In the genomic region with DNA sequence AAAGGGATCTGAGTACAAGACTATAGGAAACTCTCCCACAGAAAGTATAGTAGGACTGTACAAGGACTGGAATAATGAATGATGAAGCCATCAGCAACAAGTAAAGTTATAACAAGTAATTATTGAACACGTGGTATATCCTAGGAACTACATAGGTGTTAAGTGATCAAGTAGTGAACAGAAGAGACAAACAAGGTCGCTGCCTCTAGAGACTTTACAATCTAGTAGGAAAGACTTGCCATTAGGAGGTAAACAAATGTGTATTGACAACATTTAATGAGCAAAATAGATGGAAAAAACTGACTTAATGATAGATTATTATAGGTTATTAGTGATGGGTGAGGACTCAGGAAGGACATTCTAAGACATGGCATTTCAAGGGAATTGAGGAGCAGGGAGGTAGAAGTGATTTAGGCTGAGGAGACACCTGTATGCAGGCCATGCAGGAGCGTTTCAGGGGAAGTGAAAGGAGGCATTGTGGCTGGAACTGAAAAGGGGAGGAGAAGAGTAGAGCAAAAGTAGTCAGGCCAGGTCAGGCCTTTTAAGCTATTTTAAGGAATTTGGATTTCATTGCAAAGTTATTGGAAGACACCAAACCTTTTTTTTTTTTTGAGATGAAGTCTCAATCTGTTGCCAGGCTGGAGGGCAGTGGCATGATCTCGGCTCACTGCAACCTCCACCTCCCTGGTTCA, we compare ENCODE assay signal across 14 cellular contexts. TPM values are rescaled to one million over a fixed set of nuclear protein-coding genes. Genes with fewer than 3 reads are reported as not detected.
DNase-seq lines count a peak whose midpoint lies in the region; ATAC-seq, FAIRE-seq and TF ChIP-seq lines count a peak whose summit lies in the region.
"Had no signal": no experiment of that assay in that cellular context is flagged by ENCODE, and none has a peak within 500 bp of the region (broad histone marks: within the 10 kb centered on the region; RNA-seq: fewer than 3 reads in every experiment).

No MANE protein-coding gene starts in this region.

- FAIRE-seq in HepG2 (lab: Jason Lieb, UNC): no peak

- H3K9ac ChIP-seq in HepG2 (ENCODE audit: insufficient read depth, low read depth, low read length): no peak overlapping the region

- H3K4me2 ChIP-seq in HepG2 (ENCODE audit: low read depth, low read length): no peak overlapping the region

- no peak overlapping the region for H3K4me3 ChIP-seq in HepG2 (replicated peaks in 1 of 3; ENCODE audit: insufficient read depth in 1 of 3, low read depth in 2 of 3, low read length in 3 of 3)
- no peak overlapping the region for H3K4me3 ChIP-seq in uterus
- H3K4me3 ChIP-seq: breast epithelium had no signal

- CTCF ChIA-PET in HepG2 (lab: Yijun Ruan, JAX; ENCODE audit: low intra/inter-chr PET ratio, low total read pairs): no interaction called here

- H3K79me2 ChIP-seq in HepG2 (ENCODE audit: insufficient read depth, low read length): no peaks in the 10 kb centered on the region

- DNase-seq in activated naive CD4-positive, alpha-beta T cell (lab: John Stamatoyannopoulos, UW): no peak
- DNase-seq in HepG2 (ENCODE audit: low spot score) (no peak), uterus (no peak)
- DNase-seq: activated T-cell treated with anti-CD3 and anti-CD28 coated beads, Interleukin-2, amount 50 U/mL, for 48 hours; GDM1; NCI-H226; stimulated activated CD4-positive, alpha-beta T cell treated with anti-CD3 and anti-CD28 coated beads, Interleukin-4, amount 100 ng/mL, for 1 hour had no signal

- no peaks in the 10 kb centered on the region for H4K20me1 ChIP-seq in HepG2 (ENCODE audit: insufficient read depth, low read length)

- ATAC-seq in GM18499 (IDR thresholded peaks at IDR 0.05; ENCODE audit: insufficient read depth, unreplicated experiment): peak; percentile 84
- ATAC-seq in GM19452 (IDR thresholded peaks at IDR 0.05; ENCODE audit: unreplicated experiment): peak; percentile 80
- peak; percentile 88 for ATAC-seq in HG02798 (IDR thresholded peaks at IDR 0.05; ENCODE audit: poor library complexity, unreplicated experiment)
- ATAC-seq in HG03442 (IDR thresholded peaks at IDR 0.05; ENCODE audit: unreplicated experiment): peak; percentile 92
- ATAC-seq in HepG2: no peak
- ATAC-seq in esophagus mucosa: no peak
- ATAC-seq: Right ventricle myocardium inferior had no signal

- in situ Hi-C loops in HepG2 (cut with HindIII; ENCODE audit: extremely low pct_ligation_motif_present, low pct_unique_long_range_greater_than_20kb): no loop called here

- no peaks in the 10 kb centered on the region for H3K27me3 ChIP-seq in HepG2 (ENCODE audit: control insufficient read depth in 1 of 2, insufficient read depth in 2 of 2, low read length in 2 of 2)
- H3K27me3 ChIP-seq in uterus: no peaks in the 10 kb centered on the region
- H3K27me3 ChIP-seq: breast epithelium had no signal

- H3K27ac ChIP-seq in HepG2 (ENCODE audit: extremely low read length, insufficient read depth, low read length): no peak overlapping the region
- no peak overlapping the region for H3K27ac ChIP-seq in uterus
- H3K27ac ChIP-seq: breast epithelium had no signal

- H3K9me3 ChIP-seq in HepG2 (ENCODE audit: low read length) (no peaks in the 10 kb centered on the region), uterus (no peaks in the 10 kb centered on the region)
- H3K9me3 ChIP-seq: breast epithelium had no signal

- POLR2A ChIA-PET in HepG2 (lab: Yijun Ruan, JAX): no interaction called here

- no peak for TF ChIP-seq EP300 in HepG2 (IDR thresholded peaks at IDR 0.05; ENCODE audit: low read depth in 2 of 2, low read length in 2 of 2)
- TF ChIP-seq EP300 in HepG2 (CRISPR knock-in tag; IDR thresholded peaks at IDR 0.05; ENCODE audit: borderline replicate concordance): no peak

- WGBS in HepG2 (ENCODE audit: low lambda C conversion rate): 22% methylated on average over 4 of the region's 4 CpGs

- TF ChIP-seq POLR2A in HepG2 (IDR thresholded peaks at IDR 0.05; ENCODE audit: insufficient read depth in 1 of 2, low read depth in 2 of 2, low read length in 2 of 2): no peak
- no peak for TF ChIP-seq POLR2A in uterus (IDR thresholded peaks at IDR 0.05)

- no peak for TF ChIP-seq RAD21 in HepG2 (CRISPR knock-in tag; IDR thresholded peaks at IDR 0.05)

- TF ChIP-seq CTCF in HepG2 (CRISPR knock-in tag; IDR thresholded peaks at IDR 0.05): no peak
- TF ChIP-seq CTCF in uterus (IDR thresholded peaks at IDR 0.05): no peak

- intact Hi-C loops in HepG2 (cut with micrococcal nuclease; ENCODE audit: unreplicated experiment) (no loop called here), uterus (cut with DNase I; ENCODE audit: low total_unique reads) (no loop called here)

- no peak overlapping the region for H2AFZ ChIP-seq in HepG2 (ENCODE audit: low read length)

- no peaks in the 10 kb centered on the region for H3K36me3 ChIP-seq in HepG2 (replicated peaks in 1 of 2; ENCODE audit: control insufficient read depth in 1 of 2, insufficient read depth in 2 of 2, low read length in 2 of 2)
- H3K36me3 ChIP-seq in uterus: no peaks in the 10 kb centered on the region
- H3K36me3 ChIP-seq: breast epithelium had no signal

- no TSS peak for BruUV-seq in HepG2 (replicated peaks; lab: Mats Ljungman, UMichigan)

- no peaks in the 10 kb centered on the region for H3K4me1 ChIP-seq in HepG2 (ENCODE audit: insufficient read depth, low read length)
- no peaks in the 10 kb centered on the region for H3K4me1 ChIP-seq in uterus
- H3K4me1 ChIP-seq: breast epithelium had no signal

TF ChIP-seq in HepG2, 621 proteins besides CTCF, POLR2A, EP300 and RAD21:
- TF ChIP-seq, protein P1, sequence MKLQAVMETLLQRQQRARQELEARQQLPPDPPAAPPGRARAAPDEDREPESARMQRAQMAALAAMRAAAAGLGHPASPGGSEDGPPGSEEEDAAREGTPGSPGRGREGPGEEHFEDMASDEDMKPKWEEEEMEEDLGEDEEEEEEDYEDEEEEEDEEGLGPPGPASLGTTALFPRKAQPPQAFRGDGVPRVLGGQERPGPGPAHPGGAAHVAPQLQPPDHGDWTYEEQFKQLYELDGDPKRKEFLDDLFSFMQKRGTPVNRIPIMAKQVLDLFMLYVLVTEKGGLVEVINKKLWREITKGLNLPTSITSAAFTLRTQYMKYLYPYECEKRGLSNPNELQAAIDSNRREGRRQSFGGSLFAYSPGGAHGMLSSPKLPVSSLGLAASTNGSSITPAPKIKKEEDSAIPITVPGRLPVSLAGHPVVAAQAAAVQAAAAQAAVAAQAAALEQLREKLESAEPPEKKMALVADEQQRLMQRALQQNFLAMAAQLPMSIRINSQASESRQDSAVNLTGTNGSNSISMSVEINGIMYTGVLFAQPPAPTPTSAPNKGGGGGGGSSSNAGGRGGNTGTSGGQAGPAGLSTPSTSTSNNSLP (IDR thresholded peaks at IDR 0.05; ENCODE audit: low read depth, low read length): no peak
- TF ChIP-seq PRPF4 (IDR thresholded peaks at IDR 0.05; ENCODE audit: low read depth, low read length, poor library complexity, severe bottlenecking) (no peak), ZNF556 (CRISPR knock-in tag; IDR thresholded peaks at IDR 0.05; ENCODE audit: borderline replicate concordance) (no peak), MZF1 (CRISPR knock-in tag; IDR thresholded peaks at IDR 0.05; ENCODE audit: borderline replicate concordance) (no peak)
- TF ChIP-seq, protein P2, sequence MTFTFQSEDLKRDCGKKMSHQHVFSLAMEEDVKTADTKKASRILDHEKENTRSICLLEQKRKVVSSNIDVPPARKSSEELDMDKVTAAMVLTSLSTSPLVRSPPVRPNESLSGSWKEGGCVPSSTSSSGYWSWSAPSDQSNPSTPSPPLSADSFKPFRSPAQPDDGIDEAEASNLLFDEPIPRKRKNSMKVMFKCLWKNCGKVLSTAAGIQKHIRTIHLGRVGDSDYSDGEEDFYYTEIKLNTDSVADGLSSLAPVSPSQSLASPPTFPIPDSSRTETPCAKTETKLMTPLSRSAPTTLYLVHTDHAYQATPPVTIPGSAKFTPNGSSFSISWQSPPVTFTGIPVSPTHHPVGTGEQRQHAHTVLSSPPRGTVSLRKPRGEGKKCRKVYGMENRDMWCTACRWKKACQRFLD (CRISPR knock-in tag; IDR thresholded peaks at IDR 0.05; ENCODE audit: borderline replicate concordance): no peak

RNA-seq across cellular contexts. Expression of gene GLCCI1, which starts 8.5 kb away (rescaled TPM):
- 1.6 and 1.7 TPM in 2 replicates for total RNA-seq in HepG2 (2016; rRNA removed; fragmentation: Illumina TruSeq; extraction: Trizol)
- 2.2 and 2.6 TPM in 2 replicates for total RNA-seq in HepG2 (2016; cell fraction: cytosol; rRNA removed; fragmentation: Illumina TruSeq; extraction: Trizol; ENCODE audit: low read depth)
- total RNA-seq in HepG2 (2016; cell fraction: insoluble cytoplasmic fraction; rRNA removed; fragmentation: Illumina TruSeq; extraction: Trizol): 1.4 and 1.5 TPM in 2 replicates
- 1.0 and 1.1 TPM in 2 replicates for total RNA-seq in HepG2 (2016; cell fraction: membrane; rRNA removed; fragmentation: Illumina TruSeq; extraction: Trizol)
- total RNA-seq in HepG2 (2016; cell fraction: nucleus; rRNA removed; fragmentation: Illumina TruSeq; extraction: Trizol): 2.8 and 5.0 TPM in 2 replicates
- polyA plus RNA-seq in HepG2 (2011; rRNA removed): 1.3 and 2.2 TPM in 2 replicates
- 0.87 and 2.0 TPM in 2 replicates for polyA plus RNA-seq in HepG2 (2011; cell fraction: cytosol; rRNA removed)
- polyA plus RNA-seq in HepG2 (2011; cell fraction: nucleus; rRNA removed): 1.8 and 2.8 TPM in 2 replicates
- 2.4 and 3.0 TPM in 2 replicates for polyA plus RNA-seq in HepG2 (2012)
- 0.10 and 0.17 TPM in 2 replicates for polyA plus RNA-seq in HepG2 (2016; cell fraction: cytosol; fragmentation: Illumina TruSeq; extraction: Trizol; ENCODE audit: low read depth)
- 1.5 and 2.1 TPM in 2 replicates for polyA plus RNA-seq in HepG2 (2016; cell fraction: insoluble cytoplasmic fraction; fragmentation: Illumina TruSeq; extraction: Trizol; ENCODE audit: low read depth)
- polyA plus RNA-seq in HepG2 (2016; cell fraction: membrane; fragmentation: Illumina TruSeq; extraction: Trizol; ENCODE audit: low read depth): 0.37 and 0.43 TPM in 2 replicates
- polyA plus RNA-seq in HepG2 (2016; cell fraction: nucleus; fragmentation: Illumina TruSeq; extraction: Trizol; ENCODE audit: insufficient read depth, low read depth): 2.3 and 4.0 TPM in 2 replicates
- polyA minus RNA-seq in HepG2 (2011; rRNA and poly(A)+ RNA removed; ENCODE audit: low replicate concordance): 4.7 and 114 TPM in 2 replicates
- 3.2 and 3.4 TPM in 2 replicates for polyA minus RNA-seq in HepG2 (2011; cell fraction: cytosol; rRNA and poly(A)+ RNA removed)
- 14.8 and 17.7 TPM in 2 replicates for polyA minus RNA-seq in HepG2 (2011; cell fraction: nucleus; rRNA and poly(A)+ RNA removed)
- total RNA-seq in uterus: 10 to 100 TPM in 2 of 4 donors, 1 to 10 TPM in 2; 2.9 to 21.6 (median 9.0) TPM
- 2.7 TPM for total RNA-seq in esophagus mucosa

Comparison
In these comparisons a context has a peak if more than half of its experiments do, and no peak if none do; other contexts are left out.
1. ATAC-seq: peak in GM18499 (single experiment), GM19452 (single experiment), HG02798 (single experiment) and HG03442 (single experiment); none in HepG2 (single experiment) and esophagus mucosa (single experiment).